1 cellular context compared by ENCODE assay signal in the genomic region with DNA sequence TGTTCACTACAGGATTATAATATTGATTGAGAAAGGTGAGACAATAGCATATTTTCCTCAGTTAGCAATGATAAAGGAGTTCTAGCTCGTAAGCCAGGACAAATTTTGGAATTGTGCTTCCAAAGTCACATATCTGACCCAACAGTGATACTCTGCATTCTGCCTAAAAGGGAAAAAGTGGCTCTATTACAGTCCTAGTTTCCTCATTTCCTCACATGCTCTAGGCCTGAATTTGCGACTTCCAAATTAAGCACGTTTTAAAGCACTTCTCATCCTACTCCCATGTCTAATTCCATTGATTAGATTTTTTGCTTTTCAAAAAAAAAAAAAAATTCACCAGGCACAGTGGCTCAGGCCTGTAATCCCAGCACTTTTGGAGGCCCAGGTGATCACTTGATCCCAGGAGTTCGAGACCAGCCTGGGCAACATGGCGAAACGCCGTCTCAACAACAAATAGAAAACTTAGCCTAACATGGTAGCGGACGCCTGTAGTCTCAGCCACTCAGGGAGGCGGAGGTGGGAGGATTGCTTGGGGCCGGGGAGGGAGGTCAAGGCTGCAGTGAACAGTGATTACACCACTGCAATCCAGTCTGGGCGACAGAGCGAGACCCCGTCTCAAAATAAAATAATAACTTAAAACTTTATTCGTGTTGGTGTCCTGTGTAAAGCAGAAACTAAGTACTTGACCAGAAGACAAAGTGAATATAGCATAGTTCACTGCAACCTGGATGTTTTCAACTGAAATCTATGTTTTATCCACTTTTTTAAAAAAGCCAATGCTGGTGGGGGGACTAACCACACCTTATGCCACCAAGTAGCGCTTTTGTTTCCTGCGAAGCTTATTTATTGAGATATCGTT.
TF ChIP-seq lines count a peak whose summit lies in the region.

No MANE protein-coding gene starts in this region.

TF ChIP-seq in HEK293, 187 proteins besides CTCF, POLR2A, EP300 and RAD21 (continued from another document):
- TF ChIP-seq GLIS2 (tag by site-specific recombination; IDR thresholded peaks at IDR 0.05) (peak; percentile 79), ZBTB8A (tag by site-specific recombination; IDR thresholded peaks at IDR 0.05) (no peak), ZNF555 (tag by site-specific recombination; conservative IDR thresholded peaks at IDR 0.05) (no peak), REPIN1 (tag by site-specific recombination; IDR thresholded peaks at IDR 0.05; ENCODE audit: low read depth) (no peak), ZNF600 (tag by site-specific recombination; IDR thresholded peaks at IDR 0.05) (no peak), ZNF174 (tag by site-specific recombination; IDR thresholded peaks at IDR 0.05) (no peak), TRIM28 (IDR thresholded peaks at IDR 0.05; ENCODE audit: borderline replicate concordance, low read length) (peak; percentile 55; the same call in 1 of the 2 replicates), ZNF248 (tag by site-specific recombination; IDR thresholded peaks at IDR 0.05) (no peak), ZNF2 (tag by site-specific recombination; IDR thresholded peaks at IDR 0.05) (no peak), WT1 (tag by site-specific recombination; IDR thresholded peaks at IDR 0.05) (0 out of 2 replicates have a peak, but pooled peaks have one; percentile 43), ZNF776 (tag by site-specific recombination; IDR thresholded peaks at IDR 0.05; ENCODE audit: borderline replicate concordance) (no peak), IKZF3 (tag by site-specific recombination; IDR thresholded peaks at IDR 0.05) (no peak), ZNF19 (tag by site-specific recombination; IDR thresholded peaks at IDR 0.05; ENCODE audit: low read depth) (no peak), ZNF423 (tag by site-specific recombination; IDR thresholded peaks at IDR 0.05) (no peak), KLF10 (tag by site-specific recombination; IDR thresholded peaks at IDR 0.05) (no peak), ZNF324 (tag by site-specific recombination; IDR thresholded peaks at IDR 0.05) (no peak), ZNF473 (tag by site-specific recombination; IDR thresholded peaks at IDR 0.05) (no peak)
- TF ChIP-seq, protein P1, sequence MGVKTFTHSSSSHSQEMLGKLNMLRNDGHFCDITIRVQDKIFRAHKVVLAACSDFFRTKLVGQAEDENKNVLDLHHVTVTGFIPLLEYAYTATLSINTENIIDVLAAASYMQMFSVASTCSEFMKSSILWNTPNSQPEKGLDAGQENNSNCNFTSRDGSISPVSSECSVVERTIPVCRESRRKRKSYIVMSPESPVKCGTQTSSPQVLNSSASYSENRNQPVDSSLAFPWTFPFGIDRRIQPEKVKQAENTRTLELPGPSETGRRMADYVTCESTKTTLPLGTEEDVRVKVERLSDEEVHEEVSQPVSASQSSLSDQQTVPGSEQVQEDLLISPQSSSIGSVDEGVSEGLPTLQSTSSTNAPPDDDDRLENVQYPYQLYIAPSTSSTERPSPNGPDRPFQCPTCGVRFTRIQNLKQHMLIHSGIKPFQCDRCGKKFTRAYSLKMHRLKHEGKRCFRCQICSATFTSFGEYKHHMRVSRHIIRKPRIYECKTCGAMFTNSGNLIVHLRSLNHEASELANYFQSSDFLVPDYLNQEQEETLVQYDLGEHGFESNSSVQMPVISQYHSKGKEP (tag by site-specific recombination; IDR thresholded peaks at IDR 0.05): no peak
- TF ChIP-seq, protein P2, sequence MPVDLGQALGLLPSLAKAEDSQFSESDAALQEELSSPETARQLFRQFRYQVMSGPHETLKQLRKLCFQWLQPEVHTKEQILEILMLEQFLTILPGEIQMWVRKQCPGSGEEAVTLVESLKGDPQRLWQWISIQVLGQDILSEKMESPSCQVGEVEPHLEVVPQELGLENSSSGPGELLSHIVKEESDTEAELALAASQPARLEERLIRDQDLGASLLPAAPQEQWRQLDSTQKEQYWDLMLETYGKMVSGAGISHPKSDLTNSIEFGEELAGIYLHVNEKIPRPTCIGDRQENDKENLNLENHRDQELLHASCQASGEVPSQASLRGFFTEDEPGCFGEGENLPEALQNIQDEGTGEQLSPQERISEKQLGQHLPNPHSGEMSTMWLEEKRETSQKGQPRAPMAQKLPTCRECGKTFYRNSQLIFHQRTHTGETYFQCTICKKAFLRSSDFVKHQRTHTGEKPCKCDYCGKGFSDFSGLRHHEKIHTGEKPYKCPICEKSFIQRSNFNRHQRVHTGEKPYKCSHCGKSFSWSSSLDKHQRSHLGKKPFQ (tag by site-specific recombination; IDR thresholded peaks at IDR 0.05): no peak
- TF ChIP-seq, protein P3, sequence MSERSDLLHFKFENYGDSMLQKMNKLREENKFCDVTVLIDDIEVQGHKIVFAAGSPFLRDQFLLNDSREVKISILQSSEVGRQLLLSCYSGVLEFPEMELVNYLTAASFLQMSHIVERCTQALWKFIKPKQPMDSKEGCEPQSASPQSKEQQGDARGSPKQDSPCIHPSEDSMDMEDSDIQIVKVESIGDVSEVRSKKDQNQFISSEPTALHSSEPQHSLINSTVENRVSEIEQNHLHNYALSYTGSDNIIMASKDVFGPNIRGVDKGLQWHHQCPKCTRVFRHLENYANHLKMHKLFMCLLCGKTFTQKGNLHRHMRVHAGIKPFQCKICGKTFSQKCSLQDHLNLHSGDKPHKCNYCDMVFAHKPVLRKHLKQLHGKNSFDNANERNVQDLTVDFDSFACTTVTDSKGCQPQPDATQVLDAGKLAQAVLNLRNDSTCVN (tag by site-specific recombination; optimal IDR thresholded peaks at IDR 0.05): no peak
- TF ChIP-seq, protein P4, sequence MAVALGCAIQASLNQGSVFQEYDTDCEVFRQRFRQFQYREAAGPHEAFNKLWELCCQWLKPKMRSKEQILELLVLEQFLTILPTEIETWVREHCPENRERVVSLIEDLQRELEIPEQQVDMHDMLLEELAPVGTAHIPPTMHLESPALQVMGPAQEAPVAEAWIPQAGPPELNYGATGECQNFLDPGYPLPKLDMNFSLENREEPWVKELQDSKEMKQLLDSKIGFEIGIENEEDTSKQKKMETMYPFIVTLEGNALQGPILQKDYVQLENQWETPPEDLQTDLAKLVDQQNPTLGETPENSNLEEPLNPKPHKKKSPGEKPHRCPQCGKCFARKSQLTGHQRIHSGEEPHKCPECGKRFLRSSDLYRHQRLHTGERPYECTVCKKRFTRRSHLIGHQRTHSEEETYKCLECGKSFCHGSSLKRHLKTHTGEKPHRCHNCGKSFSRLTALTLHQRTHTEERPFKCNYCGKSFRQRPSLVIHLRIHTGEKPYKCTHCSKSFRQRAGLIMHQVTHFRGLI (tag by site-specific recombination; IDR thresholded peaks at IDR 0.05): no peak
- TF ChIP-seq, protein P5, sequence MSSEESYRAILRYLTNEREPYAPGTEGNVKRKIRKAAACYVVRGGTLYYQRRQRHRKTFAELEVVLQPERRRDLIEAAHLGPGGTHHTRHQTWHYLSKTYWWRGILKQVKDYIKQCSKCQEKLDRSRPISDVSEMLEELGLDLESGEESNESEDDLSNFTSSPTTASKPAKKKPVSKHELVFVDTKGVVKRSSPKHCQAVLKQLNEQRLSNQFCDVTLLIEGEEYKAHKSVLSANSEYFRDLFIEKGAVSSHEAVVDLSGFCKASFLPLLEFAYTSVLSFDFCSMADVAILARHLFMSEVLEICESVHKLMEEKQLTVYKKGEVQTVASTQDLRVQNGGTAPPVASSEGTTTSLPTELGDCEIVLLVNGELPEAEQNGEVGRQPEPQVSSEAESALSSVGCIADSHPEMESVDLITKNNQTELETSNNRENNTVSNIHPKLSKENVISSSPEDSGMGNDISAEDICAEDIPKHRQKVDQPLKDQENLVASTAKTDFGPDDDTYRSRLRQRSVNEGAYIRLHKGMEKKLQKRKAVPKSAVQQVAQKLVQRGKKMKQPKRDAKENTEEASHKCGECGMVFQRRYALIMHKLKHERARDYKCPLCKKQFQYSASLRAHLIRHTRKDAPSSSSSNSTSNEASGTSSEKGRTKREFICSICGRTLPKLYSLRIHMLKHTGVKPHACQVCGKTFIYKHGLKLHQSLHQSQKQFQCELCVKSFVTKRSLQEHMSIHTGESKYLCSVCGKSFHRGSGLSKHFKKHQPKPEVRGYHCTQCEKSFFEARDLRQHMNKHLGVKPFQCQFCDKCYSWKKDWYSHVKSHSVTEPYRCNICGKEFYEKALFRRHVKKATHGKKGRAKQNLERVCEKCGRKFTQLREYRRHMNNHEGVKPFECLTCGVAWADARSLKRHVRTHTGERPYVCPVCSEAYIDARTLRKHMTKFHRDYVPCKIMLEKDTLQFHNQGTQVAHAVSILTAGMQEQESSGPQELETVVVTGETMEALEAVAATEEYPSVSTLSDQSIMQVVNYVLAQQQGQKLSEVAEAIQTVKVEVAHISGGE (tag by site-specific recombination; conservative IDR thresholded peaks at IDR 0.05; ENCODE audit: low read depth): 0 out of 2 replicates have a peak, but pooled peaks have one; percentile 10
